In the genomic region with DNA sequence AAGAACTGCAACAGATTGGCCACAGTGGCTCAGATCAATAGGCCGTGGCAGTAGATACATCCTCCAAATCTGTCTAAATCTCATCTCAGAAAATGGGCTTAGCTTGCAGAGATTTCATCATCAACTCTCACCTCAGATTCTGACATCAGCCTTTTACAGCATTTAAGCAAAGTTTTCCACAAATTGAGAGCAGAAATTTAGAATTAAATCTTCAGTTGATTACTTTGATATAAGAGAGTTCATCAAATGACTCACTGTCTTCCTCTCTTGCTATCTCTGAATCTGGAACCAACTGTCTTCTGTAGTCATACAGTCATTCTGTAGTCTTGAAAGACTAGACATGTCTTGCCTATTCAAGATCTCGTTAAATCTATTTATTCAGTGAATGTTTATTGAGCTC, we compare ENCODE assay signal across 19 cellular contexts. TPM values are rescaled to one million over a fixed set of nuclear protein-coding genes. Genes with fewer than 3 reads are reported as not detected.
"Had no signal": no experiment of that assay in that cellular context is flagged by ENCODE, and none has a peak within 500 bp of the region (broad histone marks: within the 10 kb centered on the region; RNA-seq: fewer than 3 reads in every experiment).

No MANE protein-coding gene starts in this region.

- H3K27ac ChIP-seq: left lung, right atrium auricular region, suprapubic skin had no signal

- H3K4me1 Mint-ChIP-seq: activated T-helper 17 cell treated with anti-CD3 and anti-CD28 coated beads, Interleukin-2, amount 50 U/mL, for 72 hours; memory B cell had no signal

- H3K27me3 ChIP-seq: left lung, right atrium auricular region, suprapubic skin had no signal

- H3K36me3 ChIP-seq: left lung, right atrium auricular region, suprapubic skin had no signal

- H3K9me3 Mint-ChIP-seq: activated T-helper 17 cell treated with anti-CD3 and anti-CD28 coated beads, Interleukin-2, amount 50 U/mL, for 72 hours; effector memory CD8-positive, alpha-beta T cell; stimulated activated naive CD8-positive, alpha-beta T cell treated with anti-CD3 and anti-CD28 coated beads, Interleukin-15, Interleukin-2, amounts not matched to agents 100 ng/mL and 50 ng/mL, for 24 hours; type B pancreatic cell had no signal

- H3K4me3 Mint-ChIP-seq: activated T-helper 17 cell treated with anti-CD3 and anti-CD28 coated beads, Interleukin-2, amount 50 U/mL, for 72 hours; effector memory CD8-positive, alpha-beta T cell; memory B cell; natural killer cell treated with Interleukin-12 subunit alpha and Interleukin-12 subunit beta and Interleukin-15 and Interleukin-18, amount 100 ng/mL, for 72 hours; stimulated activated naive CD8-positive, alpha-beta T cell treated with anti-CD3 and anti-CD28 coated beads, Interleukin-15, Interleukin-2, amounts not matched to agents 100 ng/mL and 50 ng/mL, for 24 hours; type B pancreatic cell had no signal

- H3K36me3 Mint-ChIP-seq: natural killer cell treated with Interleukin-12 subunit alpha and Interleukin-12 subunit beta and Interleukin-15 and Interleukin-18, amount 100 ng/mL, for 72 hours; type B pancreatic cell had no signal

- H3K4me3 ChIP-seq: left lung, right atrium auricular region, suprapubic skin had no signal

- H3K27ac Mint-ChIP-seq: activated T-helper 17 cell treated with anti-CD3 and anti-CD28 coated beads, Interleukin-2, amount 50 U/mL, for 72 hours; effector memory CD8-positive, alpha-beta T cell; memory B cell; natural killer cell treated with Interleukin-12 subunit alpha and Interleukin-12 subunit beta and Interleukin-15 and Interleukin-18, amount 100 ng/mL, for 72 hours; progenitor cell of endocrine pancreas; stimulated activated naive CD8-positive, alpha-beta T cell treated with anti-CD3 and anti-CD28 coated beads, Interleukin-15, Interleukin-2, amounts not matched to agents 100 ng/mL and 50 ng/mL, for 24 hours; type B pancreatic cell had no signal

- DNase-seq: activated CD4-positive, alpha-beta T cell treated with anti-CD3 and anti-CD28 coated beads for 1 hour; activated CD4-positive, alpha-beta T cell treated with anti-CD3 and anti-CD28 coated beads, Interleukin-2, amount 50 U/mL, for 4 hours; activated naive CD4-positive, alpha-beta T cell treated with Interleukin-2 at 50 U/mL for 16 hours; aorta; dermis blood vessel endothelial cell; effector memory CD8-positive, alpha-beta T cell; kidney; left lung; occipital lobe had no signal

- H3K4me1 ChIP-seq: left lung, suprapubic skin had no signal

- H3K9me3 ChIP-seq: left lung, right atrium auricular region, suprapubic skin had no signal

- H3K27me3 Mint-ChIP-seq: progenitor cell of endocrine pancreas had no signal

RNA-seq across cellular contexts. Expression of gene CTAGE9, which starts 45.2 kb away (rescaled TPM):
- total RNA-seq: activated T-helper 17 cell treated with anti-CD3 and anti-CD28 coated beads, Interleukin-2, amount 50 U/mL, for 72 hours; aorta; chondrocyte; dermis blood vessel endothelial cell; epithelial cell of proximal tubule; kidney; left lung; natural killer cell treated with Interleukin-12 subunit alpha and Interleukin-12 subunit beta and Interleukin-15 and Interleukin-18, amount 100 ng/mL, for 72 hours; occipital lobe; progenitor cell of endocrine pancreas; right atrium auricular region; suprapubic skin had no signal
- polyA plus RNA-seq: aorta had no signal

RNA-seq across cellular contexts. Expression of gene OR2A4, which starts 54.8 kb away (rescaled TPM):
- total RNA-seq: activated T-helper 17 cell treated with anti-CD3 and anti-CD28 coated beads, Interleukin-2, amount 50 U/mL, for 72 hours; aorta; chondrocyte; dermis blood vessel endothelial cell; epithelial cell of proximal tubule; kidney; left lung; occipital lobe; progenitor cell of endocrine pancreas; right atrium auricular region; suprapubic skin had no signal
